Comparison of ENCODE assay signal across 29 cellular contexts in the genomic region with DNA sequence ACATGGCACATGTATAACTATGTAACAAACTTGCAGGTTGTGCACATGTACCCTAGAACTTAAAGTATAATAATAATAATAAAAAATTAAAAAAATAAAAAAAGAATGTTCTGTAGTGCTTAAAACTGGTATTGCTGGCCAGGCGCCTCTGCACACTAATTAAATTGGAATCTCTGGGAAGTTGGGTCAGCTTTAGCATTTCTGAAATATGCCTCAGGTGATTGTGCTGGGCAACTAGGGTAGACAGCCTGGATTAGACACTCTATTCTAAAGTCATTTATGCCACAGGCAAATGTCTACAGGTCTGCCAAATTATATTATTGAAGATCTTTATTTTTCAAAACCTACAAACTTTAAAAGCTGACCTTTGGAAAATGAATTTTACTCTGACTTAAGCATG. TPM values are rescaled to one million over a fixed set of nuclear protein-coding genes. Genes with fewer than 3 reads are reported as not detected.
"Had no signal": no experiment of that assay in that cellular context is flagged by ENCODE, and none has a peak within 500 bp of the region (broad histone marks: within the 10 kb centered on the region; RNA-seq: fewer than 3 reads in every experiment).

No MANE protein-coding gene starts in this region.

- H3K27me3 ChIP-seq: ascending aorta, breast epithelium, esophagus squamous epithelium, gastrocnemius medialis, heart left ventricle had no signal

- DNase-seq: activated CD4-positive, alpha-beta memory T cell treated with anti-CD3 and anti-CD28 coated beads, Interleukin-2, amount 10 ng/mL, durations not matched to agents 7 days and 5 days; activated CD4-positive, alpha-beta T cell treated with anti-CD3 and anti-CD28 coated beads for 1 hour; activated CD4-positive, alpha-beta T cell treated with anti-CD3 and anti-CD28 coated beads for 4 hours; activated CD4-positive, alpha-beta T cell treated with anti-CD3 and anti-CD28 coated beads, Interleukin-2, amount 10 ng/mL, durations not matched to agents 7 days and 5 days; activated CD4-positive, alpha-beta T cell treated with anti-CD3 and anti-CD28 coated beads, Interleukin-2, amount 50 U/mL, for 4 hours; activated CD8-positive, alpha-beta memory T cell treated with anti-CD3 and anti-CD28 coated beads, Interleukin-2, amount 50 U/mL, for 48 hours; activated gamma-delta T cell; activated naive CD4-positive, alpha-beta T cell; activated naive CD4-positive, alpha-beta T cell treated with anti-CD3 and anti-CD28 coated beads, Interleukin-2, amount 10 ng/mL, durations not matched to agents 7 days and 5 days; activated naive CD8-positive, alpha-beta T cell treated with anti-CD3 and anti-CD28 coated beads, Interleukin-2, amount 10 ng/mL, durations not matched to agents 7 days and 5 days; activated T-cell treated with anti-CD3 and anti-CD28 coated beads for 4 hours; activated T-cell treated with anti-CD3 and anti-CD28 coated beads, Interleukin-2, amount 50 U/mL, for 24 hours; activated T-cell treated with anti-CD3 and anti-CD28 coated beads, Interleukin-2, amount 50 U/mL, for 72 hours; cortex of kidney; dermis blood vessel endothelial cell; effector CD4-positive, alpha-beta T cell; effector memory CD8-positive, alpha-beta T cell; esophagus squamous epithelium; gastrocnemius medialis; glutamatergic neuron; heart left ventricle; hypothalamus; T-helper 2 cell had no signal

- H3K4me1 ChIP-seq: ascending aorta, breast epithelium, esophagus squamous epithelium, gastrocnemius medialis had no signal

- H3K27ac ChIP-seq: ascending aorta, breast epithelium, epithelial cell of prostate, esophagus squamous epithelium, gastrocnemius medialis, heart left ventricle, VCaP had no signal

- ATAC-seq: activated naive CD4-positive, alpha-beta T cell treated with anti-CD3 and anti-CD28 coated beads, Interleukin-2, amount 50 U/mL, for 72 hours; activated T-cell treated with anti-CD3 and anti-CD28 coated beads, Interleukin-2, amount 50 U/mL, for 72 hours; effector memory CD8-positive, alpha-beta T cell; gastrocnemius medialis; heart left ventricle; WTC11 had no signal

- H3K4me3 ChIP-seq: ascending aorta, breast epithelium, esophagus squamous epithelium, gastrocnemius medialis, heart left ventricle had no signal

- H3K36me3 ChIP-seq: ascending aorta, breast epithelium, esophagus squamous epithelium, gastrocnemius medialis, heart left ventricle had no signal

- H3K9me3 ChIP-seq: ascending aorta, breast epithelium, esophagus squamous epithelium, gastrocnemius medialis had no signal

RNA-seq across cellular contexts. Expression of a gene that starts 55.3 kb away (rescaled TPM):
- total RNA-seq: activated CD4-positive, alpha-beta memory T cell treated with anti-CD3 and anti-CD28 coated beads, Interleukin-2, amount 10 ng/mL, durations not matched to agents 7 days and 5 days; activated CD4-positive, alpha-beta T cell treated with anti-CD3 and anti-CD28 coated beads, Interleukin-2, amount 10 ng/mL, durations not matched to agents 7 days and 5 days; activated T-cell treated with anti-CD3 and anti-CD28 coated beads, Interleukin-2, amount 50 U/mL, for 72 hours had no signal
